ENCODE assay signal across 8 cellular contexts in genomic region chr16:72664480-72665408, GRCh38.
DNase-seq lines count a peak whose midpoint lies in the region; ATAC-seq and TF ChIP-seq lines count a peak whose summit lies in the region.

No MANE protein-coding gene starts in this region.

- H3K27me3 ChIP-seq in CD4-positive, CD25-positive, alpha-beta regulatory T cell (ENCODE audit: control insufficient read depth, insufficient read depth, low read length), result no peaks in the 10 kb centered on the region
- H3K27me3 ChIP-seq in dorsolateral prefrontal cortex (peaks cover 0 to 3% (median 0%) of the 10 kb centered on the region in 45 donors), right lobe of liver (peaks cover 0 to 4% of the 10 kb centered on the region in 2 donors)

- peak; percentile 99 for ATAC-seq in CD4-positive, CD25-positive, alpha-beta regulatory T cell (ENCODE audit: low read depth in 2 of 2)
- ATAC-seq in GM19397 (IDR thresholded peaks at IDR 0.05; ENCODE audit: unreplicated experiment), result peak; percentile 99
- peak; percentile 99 for ATAC-seq in HG03565 (IDR thresholded peaks at IDR 0.05; ENCODE audit: unreplicated experiment)
- ATAC-seq in right lobe of liver, result peak; percentile 100

- peak overlapping the region; percentile 96 to 98 (median 96) for H3K27ac Mint-ChIP-seq in CD4-positive, CD25-positive, alpha-beta regulatory T cell

- peaks cover 6% of the 10 kb centered on the region for H3K27me3 Mint-ChIP-seq in CD4-positive, CD25-positive, alpha-beta regulatory T cell

- DNase-seq in CD4-positive, CD25-positive, alpha-beta regulatory T cell, result peak; percentile 92 to 99 (median 95)
- DNase-seq in NCI-H748 treated with DMSO at 0.1 percent for 48 hours (lab: John Stamatoyannopoulos, UW) (peak; percentile 85), dorsolateral prefrontal cortex (peak; percentile 80 to 97 (median 96)), right lobe of liver (peak; percentile 94 to 99 (median 97))
- DNase-seq in activated CD4-positive, alpha-beta T cell treated with anti-CD3 and anti-CD28 coated beads, Interleukin-2, amount 50 U/mL, for 4 hours, result peak; percentile 94
- DNase-seq in stimulated activated CD4-positive, alpha-beta T cell treated with anti-CD3 and anti-CD28 coated beads, Interleukin-4, amount 100 ng/mL, for 24 hours, result peak; percentile 96

- H3K36me3 ChIP-seq in CD4-positive, CD25-positive, alpha-beta regulatory T cell (ENCODE audit: control insufficient read depth, insufficient read depth, low read length), result no peaks in the 10 kb centered on the region
- no peaks in the 10 kb centered on the region for H3K36me3 ChIP-seq in right lobe of liver

- no peaks in the 10 kb centered on the region for H3K9me3 ChIP-seq in CD4-positive, CD25-positive, alpha-beta regulatory T cell (ENCODE audit: control insufficient read depth in 2 of 2, low read length in 2 of 2)
- no peaks in the 10 kb centered on the region for H3K9me3 ChIP-seq in right lobe of liver

- H3K27ac ChIP-seq in CD4-positive, CD25-positive, alpha-beta regulatory T cell (ENCODE audit: insufficient read depth, low read length, poor library complexity, severe bottlenecking), result peak overlapping the region; percentile 73
- H3K27ac ChIP-seq in dorsolateral prefrontal cortex (peak overlapping the region in 7 of 59 donors; percentile 13 to 53 (median 34)), right lobe of liver (no peak overlapping the region)

- H3K36me3 Mint-ChIP-seq in CD4-positive, CD25-positive, alpha-beta regulatory T cell, result no peaks in the 10 kb centered on the region

- no peak for TF ChIP-seq POLR2A in right lobe of liver (IDR thresholded peaks at IDR 0.05)

- peaks cover 16 to 34% (median 19%) of the 10 kb centered on the region in 4 donors for H3K4me1 Mint-ChIP-seq in CD4-positive, CD25-positive, alpha-beta regulatory T cell

- peaks cover 18% of the 10 kb centered on the region for H3K4me1 ChIP-seq in CD4-positive, CD25-positive, alpha-beta regulatory T cell (ENCODE audit: control insufficient read depth, insufficient read depth, low read length, poor library complexity, severe bottlenecking)
- peaks cover 0 to 7% (median 0%) of the 10 kb centered on the region in 4 donors for H3K4me1 ChIP-seq in right lobe of liver

- H3K4me3 Mint-ChIP-seq in CD4-positive, CD25-positive, alpha-beta regulatory T cell, result peak overlapping the region; percentile 97 to 100 (median 100)

- intact Hi-C loops in dorsolateral prefrontal cortex (cut with DNase I), result no loop called here
- intact Hi-C loops in right lobe of liver (cut with DNase I), result no loop called here

- peak in 33 of 56 donors; percentile 3 to 47 (median 26) for TF ChIP-seq CTCF in dorsolateral prefrontal cortex (IDR thresholded peaks at IDR 0.05 in 54 of 56, conservative IDR thresholded peaks at IDR 0.05 in 2 of 56; ENCODE audit: low read depth in 1 of 56, partially characterized antibody in 56 of 56)
- TF ChIP-seq CTCF in right lobe of liver (IDR thresholded peaks at IDR 0.05), result no peak

- peaks cover 0 to 3% (median 0%) of the 10 kb centered on the region in 7 donors for H3K9me3 Mint-ChIP-seq in CD4-positive, CD25-positive, alpha-beta regulatory T cell

- WGBS in right lobe of liver (ENCODE audit: insufficient coverage, low coverage, low lambda C conversion rate, missing lambda C conversion rate), result under 1% methylated on average over 29 of the region's 61 CpGs

- peak overlapping the region; percentile 90 for H3K4me3 ChIP-seq in CD4-positive, CD25-positive, alpha-beta regulatory T cell (ENCODE audit: low read depth, low read length)
- peak overlapping the region; percentile 65 to 99 (median 86) for H3K4me3 ChIP-seq in dorsolateral prefrontal cortex
- H3K4me3 ChIP-seq in right lobe of liver, result peak overlapping the region; percentile 73 to 79 (median 75)

Comparison
In these comparisons a context has a peak if more than half of its experiments do, and no peak if none do; other contexts are left out.
1. CTCF ChIP-seq: peak in dorsolateral prefrontal cortex (33 of 56); none in right lobe of liver (0 of 4).
2. Peak in every context shown above with its lines, with median percentiles within 50 percentile points of each other: ATAC-seq, DNase-seq and H3K4me3 ChIP-seq.